In genomic region chr1:100539836-100540536, GRCh38 we compare ENCODE assay signal across 8 cellular contexts. TPM values are rescaled to one million over a fixed set of nuclear protein-coding genes. Genes with fewer than 3 reads are reported as not detected.
DNase-seq lines count a peak whose midpoint lies in the region; ATAC-seq lines count a peak whose summit lies in the region.

No MANE protein-coding gene starts in this region.

- peak; percentile 59 for DNase-seq in ELF-1 (ENCODE audit: low read depth, low spot score)
- peak; percentile 33 for DNase-seq in MG63
- DNase-seq in dermis microvascular lymphatic vessel endothelial cell (ENCODE audit: low read depth in 2 of 2) = peak; percentile 3 to 54
- no peak for DNase-seq in HuH-7 (ENCODE audit: low spot score)
- no peak for DNase-seq in SHP77 (lab: John Stamatoyannopoulos, UW)

- H3K36me3 ChIP-seq in MG63 (no peaks in the 10 kb centered on the region), mucosa of rectum (ENCODE audit: control insufficient read depth in 2 of 2, insufficient read depth in 2 of 2, low read length in 2 of 2) (no peaks in the 10 kb centered on the region)

- H3K9ac ChIP-seq in mucosa of rectum (ENCODE audit: low read depth in 1 of 2, low read length in 2 of 2) = no peak overlapping the region

- H3K27me3 ChIP-seq in MG63 (peaks cover 23% of the 10 kb centered on the region), mucosa of rectum (ENCODE audit: control insufficient read depth in 2 of 2, insufficient read depth in 2 of 2, low read length in 2 of 2) (peaks cover 31 to 39% of the 10 kb centered on the region in 2 donors)

- H3K4me1 ChIP-seq in mucosa of rectum (ENCODE audit: control insufficient read depth in 2 of 2, insufficient read depth in 2 of 2, low read length in 2 of 2) = peaks cover 3 to 6% of the 10 kb centered on the region in 2 donors

- H3K9me3 ChIP-seq in MG63 (no peaks in the 10 kb centered on the region), mucosa of rectum (ENCODE audit: control insufficient read depth in 2 of 2, low read length in 2 of 2) (no peaks in the 10 kb centered on the region)

- no peak overlapping the region for H3K27ac ChIP-seq in mucosa of rectum (ENCODE audit: low read depth in 2 of 2, low read length in 2 of 2)

- H3K4me3 ChIP-seq in MG63 = peak overlapping the region; percentile 28; the same call in 1 of the 2 replicates
- H3K4me3 ChIP-seq in mucosa of rectum (ENCODE audit: low read length in 2 of 2) = peak overlapping the region; percentile 28 to 54

- no peak for ATAC-seq in HG02610 (IDR thresholded peaks at IDR 0.05; ENCODE audit: unreplicated experiment)
- ATAC-seq in GM19397 (IDR thresholded peaks at IDR 0.05; ENCODE audit: unreplicated experiment) = no peak

RNA-seq across cellular contexts. Expression of gene GPR88, which starts 2.0 kb away (rescaled TPM):
- not detected in 2 replicates for total RNA-seq in MG63 (2014; rRNA removed; shearing (Covaris generic); ENCODE audit: low replicate concordance)
- not detected in 2 replicates for total RNA-seq in dermis microvascular lymphatic vessel endothelial cell

Comparison
In these comparisons a context has a peak if more than half of its experiments do, and no peak if none do; other contexts are left out.
1. DNase-seq: peak in ELF-1 (single experiment), MG63 (single experiment) and dermis microvascular lymphatic vessel endothelial cell (2 of 2); none in HuH-7 (single experiment) and SHP77 (0 of 2).